3 cellular contexts compared by ENCODE assay signal in the genomic region with DNA sequence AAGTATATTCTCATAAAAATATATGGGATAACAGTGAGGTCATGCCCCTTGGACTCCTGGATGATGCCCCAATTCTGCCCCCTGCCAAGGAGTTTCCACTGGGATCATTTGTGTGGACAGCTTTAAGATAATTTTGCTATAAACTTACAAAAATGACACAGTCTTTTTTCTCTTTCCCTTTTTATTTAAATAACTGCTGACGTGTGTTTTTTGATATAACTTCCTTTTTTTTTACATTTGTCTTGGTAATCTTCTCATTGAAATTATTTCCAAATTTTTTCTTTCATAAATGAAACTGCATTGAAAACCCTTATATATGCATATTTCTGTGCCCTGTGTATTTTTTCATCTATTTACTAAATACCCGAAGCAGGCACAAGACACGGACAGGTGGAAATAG.
TF ChIP-seq lines count a peak whose summit lies in the region.

No MANE protein-coding gene starts in this region.

TF ChIP-seq in A549, 52 proteins besides CTCF, POLR2A, EP300 and RAD21:
- TF ChIP-seq MAFK (IDR thresholded peaks at IDR 0.05; ENCODE audit: partially characterized antibody), result peak; percentile 87
- TF ChIP-seq PHF8 (IDR thresholded peaks at IDR 0.05; ENCODE audit: borderline replicate concordance, low read depth), result no peak
TF ChIP-seq in A549: peak in this region for 1.

TF ChIP-seq in IMR-90, 13 proteins besides CTCF, POLR2A, EP300 and RAD21:
- no peak for TF ChIP-seq CHD1 (IDR thresholded peaks at IDR 0.05; ENCODE audit: low read depth, low read length)
- no peak for TF ChIP-seq MAZ (IDR thresholded peaks at IDR 0.05; ENCODE audit: borderline replicate concordance, low read depth, low read length)
- TF ChIP-seq MAFK (IDR thresholded peaks at IDR 0.05; ENCODE audit: low read depth, low read length), result peak; percentile 93

TF ChIP-seq in K562, 482 proteins besides CTCF, POLR2A, EP300 and RAD21:
- peak; percentile 75 for TF ChIP-seq MAFK (IDR thresholded peaks at IDR 0.05; ENCODE audit: low read length)
- TF ChIP-seq ZNF316 (IDR thresholded peaks at IDR 0.05), result peak; percentile 89
- TF ChIP-seq ZNF274 (IDR thresholded peaks at IDR 0.05; ENCODE audit: borderline replicate concordance, low read depth, low read length), result no peak
- TF ChIP-seq SNIP1 (IDR thresholded peaks at IDR 0.05; ENCODE audit: low read depth), result no peak
- TF ChIP-seq CREBBP (IDR thresholded peaks at IDR 0.05; ENCODE audit: low read depth, low read length), result no peak
- TF ChIP-seq MAFF (IDR thresholded peaks at IDR 0.05; ENCODE audit: low read length), result peak; percentile 75; the same call in 1 of the 2 replicates
- TF ChIP-seq, protein P1, sequence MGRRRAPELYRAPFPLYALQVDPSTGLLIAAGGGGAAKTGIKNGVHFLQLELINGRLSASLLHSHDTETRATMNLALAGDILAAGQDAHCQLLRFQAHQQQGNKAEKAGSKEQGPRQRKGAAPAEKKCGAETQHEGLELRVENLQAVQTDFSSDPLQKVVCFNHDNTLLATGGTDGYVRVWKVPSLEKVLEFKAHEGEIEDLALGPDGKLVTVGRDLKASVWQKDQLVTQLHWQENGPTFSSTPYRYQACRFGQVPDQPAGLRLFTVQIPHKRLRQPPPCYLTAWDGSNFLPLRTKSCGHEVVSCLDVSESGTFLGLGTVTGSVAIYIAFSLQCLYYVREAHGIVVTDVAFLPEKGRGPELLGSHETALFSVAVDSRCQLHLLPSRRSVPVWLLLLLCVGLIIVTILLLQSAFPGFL (CRISPR knock-in tag; IDR thresholded peaks at IDR 0.05), result no peak
- TF ChIP-seq ZNF324 (CRISPR knock-in tag; IDR thresholded peaks at IDR 0.05), result no peak
- no peak for TF ChIP-seq CHD2 (IDR thresholded peaks at IDR 0.05; ENCODE audit: low read depth, low read length)
- no peak for TF ChIP-seq TSC22D4 (tag; IDR thresholded peaks at IDR 0.05)
- peak; percentile 66 for TF ChIP-seq MAFG (tag; conservative IDR thresholded peaks at IDR 0.05)
- no peak for TF ChIP-seq NR1H2 (CRISPR knock-in tag; IDR thresholded peaks at IDR 0.05)
- peak; percentile 58 for TF ChIP-seq C11orf30 (IDR thresholded peaks at IDR 0.05; ENCODE audit: low read depth)
- no peak for TF ChIP-seq E2F3 (CRISPR knock-in tag; IDR thresholded peaks at IDR 0.05)
- TF ChIP-seq MEF2D (tag; conservative IDR thresholded peaks at IDR 0.05; ENCODE audit: low read depth), result no peak
- no peak for TF ChIP-seq IFI16 (CRISPR knock-in tag; IDR thresholded peaks at IDR 0.05)
- TF ChIP-seq, protein P2, sequence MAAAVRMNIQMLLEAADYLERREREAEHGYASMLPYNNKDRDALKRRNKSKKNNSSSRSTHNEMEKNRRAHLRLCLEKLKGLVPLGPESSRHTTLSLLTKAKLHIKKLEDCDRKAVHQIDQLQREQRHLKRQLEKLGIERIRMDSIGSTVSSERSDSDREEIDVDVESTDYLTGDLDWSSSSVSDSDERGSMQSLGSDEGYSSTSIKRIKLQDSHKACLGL (CRISPR knock-in tag; IDR thresholded peaks at IDR 0.05; ENCODE audit: borderline replicate concordance, poor library complexity, severe bottlenecking), result no peak
TF ChIP-seq in K562: peak in this region for 5.
